25 cellular contexts compared by ENCODE assay signal in the genomic region with DNA sequence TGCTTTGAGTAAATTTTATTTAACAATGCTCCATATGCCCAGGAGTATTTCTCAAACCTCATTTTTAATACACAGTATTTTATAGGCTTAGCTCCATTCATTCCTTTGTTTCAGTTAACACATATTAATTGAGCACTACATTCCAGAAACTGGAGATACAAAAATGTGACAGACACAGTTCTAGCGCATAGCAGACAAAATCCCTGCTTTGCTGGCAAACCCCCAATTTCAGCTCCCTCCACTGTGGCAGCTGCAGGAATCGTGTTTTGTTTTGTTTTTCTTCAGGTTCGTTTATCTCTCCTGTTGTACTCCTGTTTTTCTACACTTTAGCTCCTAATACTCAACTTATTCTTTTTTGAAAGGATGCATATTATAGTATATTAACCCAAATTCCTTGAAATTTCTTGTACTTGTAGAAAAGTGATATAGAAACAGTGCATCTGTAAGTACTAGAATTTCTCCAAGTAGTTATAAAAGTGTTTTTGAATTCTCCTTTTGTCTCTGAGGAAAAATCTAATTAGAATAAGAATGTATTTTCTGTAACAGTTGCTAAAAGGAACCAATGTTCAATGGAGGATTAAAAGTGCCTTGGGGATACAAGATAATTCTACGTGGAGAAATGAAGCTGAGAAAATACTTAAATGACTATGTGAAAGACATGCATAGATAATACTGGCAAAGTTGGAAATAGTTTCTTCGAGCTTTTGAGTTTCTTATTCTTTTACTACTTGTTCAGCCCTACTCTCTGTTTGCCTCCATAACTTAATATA.
"Had no signal": no experiment of that assay in that cellular context is flagged by ENCODE, and none has a peak within 500 bp of the region (broad histone marks: within the 10 kb centered on the region; RNA-seq: fewer than 3 reads in every experiment).

No MANE protein-coding gene starts in this region.

- H3K4me2 ChIP-seq: KMS-11 had no signal

- H3K9me3 Mint-ChIP-seq: activated CD4-positive, alpha-beta T cell treated with anti-CD3 and anti-CD28 coated beads, Interleukin-2, amount 10 ng/mL, durations not matched to agents 24 days and 14 days; activated naive CD4-positive, alpha-beta T cell treated with anti-CD3 and anti-CD28 coated beads, Interleukin-2, amount 50 U/mL, for 24 hours; activated T-cell treated with anti-CD3 and anti-CD28 coated beads, Interleukin-2, amount 50 U/mL, for 24 hours; activated T-helper 1 cell treated with anti-CD3 and anti-CD28 coated beads, Interleukin-12 subunit alpha, Interleukin-12 subunit beta, Interleukin-2, Interleukin-4 antibody, amounts not matched to agents 30 ng/mL and 10 ng/mL and 1 ng/mL, durations not matched to agents 14 hours and 24 hours and 36 hours; central memory CD8-positive, alpha-beta T cell; T-helper 1 cell treated with Interleukin-12 subunit alpha and Interleukin-12 subunit beta and Interleukin-4 antibody, amounts not matched to agents 30 μg/mL and 1 μg/mL, for 36 hours had no signal

- H3K36me3 ChIP-seq: ascending aorta, MG63 had no signal

- H3K27ac ChIP-seq: ascending aorta, body of pancreas, KMS-11 had no signal

- H3K36me3 Mint-ChIP-seq: activated CD8-positive, alpha-beta memory T cell treated with anti-CD3 and anti-CD28 coated beads, Interleukin-2, amount 10 ng/mL, durations not matched to agents 7 days and 5 days; activated naive CD4-positive, alpha-beta T cell treated with anti-CD3 and anti-CD28 coated beads, Interleukin-2, amount 50 U/mL, for 24 hours had no signal

- H3K4me1 ChIP-seq: ascending aorta, body of pancreas had no signal

- H3K4me3 Mint-ChIP-seq: activated CD4-positive, alpha-beta T cell treated with anti-CD3 and anti-CD28 coated beads, Interleukin-2, amount 10 ng/mL, durations not matched to agents 24 days and 14 days; activated CD8-positive, alpha-beta memory T cell treated with anti-CD3 and anti-CD28 coated beads, Interleukin-2, amount 10 ng/mL, durations not matched to agents 7 days and 5 days; activated naive CD4-positive, alpha-beta T cell treated with anti-CD3 and anti-CD28 coated beads, Interleukin-2, amount 50 U/mL, for 24 hours; activated T-cell treated with anti-CD3 and anti-CD28 coated beads, Interleukin-2, amount 50 U/mL, for 24 hours; activated T-helper 1 cell treated with anti-CD3 and anti-CD28 coated beads, Interleukin-12 subunit alpha, Interleukin-12 subunit beta, Interleukin-2, Interleukin-4 antibody, amounts not matched to agents 30 ng/mL and 10 ng/mL and 1 ng/mL, durations not matched to agents 14 hours and 24 hours and 36 hours; central memory CD8-positive, alpha-beta T cell; T-helper 1 cell treated with Interleukin-12 subunit alpha and Interleukin-12 subunit beta and Interleukin-4 antibody, amounts not matched to agents 30 μg/mL and 1 μg/mL, for 36 hours had no signal

- H3K4me3 ChIP-seq: ascending aorta, body of pancreas, MG63 had no signal

- H3K4me1 Mint-ChIP-seq: activated CD4-positive, alpha-beta T cell treated with anti-CD3 and anti-CD28 coated beads, Interleukin-2, amount 10 ng/mL, durations not matched to agents 24 days and 14 days; activated CD8-positive, alpha-beta memory T cell treated with anti-CD3 and anti-CD28 coated beads, Interleukin-2, amount 10 ng/mL, durations not matched to agents 7 days and 5 days; activated naive CD4-positive, alpha-beta T cell treated with anti-CD3 and anti-CD28 coated beads, Interleukin-2, amount 50 U/mL, for 24 hours; central memory CD8-positive, alpha-beta T cell had no signal

- H3K27ac Mint-ChIP-seq: activated CD4-positive, alpha-beta T cell treated with anti-CD3 and anti-CD28 coated beads, Interleukin-2, amount 10 ng/mL, durations not matched to agents 24 days and 14 days; activated CD8-positive, alpha-beta memory T cell treated with anti-CD3 and anti-CD28 coated beads, Interleukin-2, amount 10 ng/mL, durations not matched to agents 7 days and 5 days; activated naive CD4-positive, alpha-beta T cell treated with anti-CD3 and anti-CD28 coated beads, Interleukin-2, amount 50 U/mL, for 24 hours; activated T-cell treated with anti-CD3 and anti-CD28 coated beads, Interleukin-2, amount 50 U/mL, for 24 hours; activated T-helper 1 cell treated with anti-CD3 and anti-CD28 coated beads, Interleukin-12 subunit alpha, Interleukin-12 subunit beta, Interleukin-2, Interleukin-4 antibody, amounts not matched to agents 30 ng/mL and 10 ng/mL and 1 ng/mL, durations not matched to agents 14 hours and 24 hours and 36 hours; T-helper 1 cell treated with Interleukin-12 subunit alpha and Interleukin-12 subunit beta and Interleukin-4 antibody, amounts not matched to agents 30 μg/mL and 1 μg/mL, for 36 hours had no signal

- DNase-seq: activated CD4-positive, alpha-beta T cell treated with anti-CD3 and anti-CD28 coated beads, Interleukin-2, amount 10 ng/mL, durations not matched to agents 24 days and 14 days; activated CD4-positive, alpha-beta T cell treated with anti-CD3 and anti-CD28 coated beads, Interleukin-2, amount 50 U/mL, for 48 hours; activated CD8-positive, alpha-beta memory T cell treated with anti-CD3 and anti-CD28 coated beads, Interleukin-2, amount 10 ng/mL, durations not matched to agents 7 days and 5 days; activated effector memory CD4-positive, alpha-beta T cell treated with Interleukin-2 at 50 U/mL for 16 hours; activated naive CD4-positive, alpha-beta T cell; activated T-cell treated with anti-CD3 and anti-CD28 coated beads, Interleukin-2, amount 50 U/mL, for 24 hours; amniotic stem cell; body of pancreas; MG63; NCI-H1105; NCI-H1436; NCI-H1694 treated with DMSO at 0.1 percent for 48 hours; NCI-H2029 treated with DMSO at 0.1 percent for 48 hours; NCI-H345; NCI-H510A; NCI-H526 treated with DMSO at 0.1 percent for 48 hours; PC-3; SW 1271 had no signal

- H3K27me3 ChIP-seq: ascending aorta, body of pancreas had no signal

- ATAC-seq: activated CD4-positive, CD25-positive, alpha-beta regulatory T cell treated with anti-CD3 and anti-CD28 coated beads, Interleukin-2, amount 50 U/mL, for 24 hours; activated CD8-positive, alpha-beta memory T cell treated with anti-CD3 and anti-CD28 coated beads, Interleukin-2, amount 10 ng/mL, durations not matched to agents 7 days and 5 days; body of pancreas; PC-3 had no signal
